Comparison of ENCODE assay signal across 1 cellular context in the genomic region with DNA sequence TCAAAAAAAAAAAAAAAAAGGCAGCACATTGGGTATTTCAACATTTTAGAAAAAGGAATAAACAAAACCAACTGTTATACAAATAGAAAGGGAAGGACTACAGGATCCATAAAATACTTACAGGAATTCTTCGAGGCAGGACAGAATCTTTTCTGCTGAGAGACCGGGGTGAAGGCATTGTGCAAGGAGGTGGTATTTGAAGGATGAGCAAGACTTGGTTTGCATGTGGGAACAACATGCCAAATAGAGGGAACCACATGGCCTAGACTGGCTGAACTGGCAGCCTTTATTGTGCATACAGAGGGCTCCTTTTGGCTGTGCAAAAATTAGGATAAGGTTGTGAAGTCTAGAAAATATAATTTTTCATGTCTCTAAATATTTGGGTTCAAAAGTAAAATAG.
TF ChIP-seq lines count a peak whose summit lies in the region.

No MANE protein-coding gene starts in this region.

TF ChIP-seq in WTC11, 78 proteins besides CTCF, POLR2A, EP300 and RAD21 (continued from another document):
- TF ChIP-seq PRDM15 (CRISPR knock-in tag; IDR thresholded peaks at IDR 0.05) (no peak), RELA (CRISPR knock-in tag; IDR thresholded peaks at IDR 0.05; ENCODE audit: borderline replicate concordance) (no peak), ATF1 (CRISPR knock-in tag; IDR thresholded peaks at IDR 0.05) (no peak)
- TF ChIP-seq, protein P1, sequence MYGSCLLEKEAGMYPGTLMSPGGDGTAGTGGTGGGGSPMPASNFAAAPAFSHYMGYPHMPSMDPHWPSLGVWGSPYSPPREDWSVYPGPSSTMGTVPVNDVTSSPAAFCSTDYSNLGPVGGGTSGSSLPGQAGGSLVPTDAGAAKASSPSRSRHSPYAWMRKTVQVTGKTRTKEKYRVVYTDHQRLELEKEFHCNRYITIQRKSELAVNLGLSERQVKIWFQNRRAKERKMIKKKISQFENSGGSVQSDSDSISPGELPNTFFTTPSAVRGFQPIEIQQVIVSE (CRISPR knock-in tag; IDR thresholded peaks at IDR 0.05; ENCODE audit: borderline replicate concordance), result no peak
